12 cellular contexts compared by ENCODE assay signal in the genomic region with DNA sequence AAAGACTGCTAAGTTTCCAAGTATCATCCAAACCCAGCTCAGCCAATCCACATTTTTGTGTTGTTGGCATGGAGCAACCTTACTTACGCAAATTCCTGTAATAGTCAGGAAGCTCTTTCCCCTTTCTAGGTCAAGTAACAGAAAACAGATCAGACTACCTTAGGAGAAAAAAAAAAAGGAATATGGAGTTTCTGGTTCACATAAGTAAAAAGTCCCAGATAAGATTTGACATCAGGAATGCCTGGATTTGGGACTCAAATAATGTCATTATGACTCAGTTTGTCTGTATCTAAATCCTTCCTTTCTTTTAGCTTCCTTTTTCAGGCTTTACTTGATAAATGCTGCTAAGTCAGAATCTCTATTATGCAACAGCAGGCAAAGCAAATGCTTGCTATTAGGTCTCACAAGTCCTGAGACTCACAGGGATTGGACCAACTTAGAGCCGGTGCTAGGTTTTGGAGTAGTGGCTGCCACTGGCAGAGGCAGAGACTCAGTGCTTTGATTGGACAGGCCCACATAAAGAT. TPM values are rescaled to one million over a fixed set of nuclear protein-coding genes. Genes with fewer than 3 reads are reported as not detected.
A peak's percentile ranks its signal among the peaks of the same experiment; 100 is the strongest.
DNase-seq lines count a peak whose midpoint lies in the region; ATAC-seq and TF ChIP-seq lines count a peak whose summit lies in the region.
"Had no signal": no experiment of that assay in that cellular context is flagged by ENCODE, and none has a peak within 500 bp of the region (broad histone marks: within the 10 kb centered on the region; RNA-seq: fewer than 3 reads in every experiment).

No MANE protein-coding gene starts in this region.

- no peak overlapping the region for H2AFZ ChIP-seq in mesenchymal stem cell (ENCODE audit: low read depth, low read length)

- H2BK120ac ChIP-seq in mesenchymal stem cell (ENCODE audit: low read depth, low read length), result no peak overlapping the region

- H2BK12ac ChIP-seq in mesenchymal stem cell (ENCODE audit: low read length in 2 of 2), result no peak overlapping the region

- no peaks in the 10 kb centered on the region for H3K27me3 Mint-ChIP-seq in activated CD4-positive, alpha-beta T cell treated with anti-CD3 and anti-CD28 coated beads, Interleukin-2, amount 10 ng/mL, durations not matched to agents 24 days and 14 days
- no peaks in the 10 kb centered on the region for H3K27me3 Mint-ChIP-seq in effector memory CD8-positive, alpha-beta T cell
- H3K27me3 Mint-ChIP-seq: naive thymus-derived CD8-positive, alpha-beta T cell had no signal

- peaks cover 6% of the 10 kb centered on the region for H3K79me1 ChIP-seq in mesenchymal stem cell (replicated peaks; ENCODE audit: low read length, poor library complexity, severe bottlenecking)

- no peak overlapping the region for H3K27ac Mint-ChIP-seq in activated CD4-positive, alpha-beta T cell treated with anti-CD3 and anti-CD28 coated beads, Interleukin-2, amount 10 ng/mL, durations not matched to agents 24 days and 14 days
- peak overlapping the region; percentile 69 to 81 for H3K27ac Mint-ChIP-seq in effector memory CD8-positive, alpha-beta T cell

- no peaks in the 10 kb centered on the region for H3K27me3 ChIP-seq in mesenchymal stem cell (ENCODE audit: control insufficient read depth in 1 of 2, insufficient read depth in 1 of 2, low read length in 2 of 2)
- no peaks in the 10 kb centered on the region for H3K27me3 ChIP-seq in uterus

- H2BK5ac ChIP-seq in mesenchymal stem cell (ENCODE audit: low read depth, low read length, poor library complexity, severe bottlenecking), result no peak overlapping the region

- no peak overlapping the region for H3K4me2 ChIP-seq in mesenchymal stem cell (ENCODE audit: low read length, poor library complexity, severe bottlenecking)

- no peak overlapping the region for H2BK15ac ChIP-seq in mesenchymal stem cell (ENCODE audit: low read depth, poor library complexity, severe bottlenecking)

- no peaks in the 10 kb centered on the region for H3K9me3 ChIP-seq in mesenchymal stem cell (ENCODE audit: control insufficient read depth, low read length)
- H3K9me3 ChIP-seq in uterus, result no peaks in the 10 kb centered on the region

- H3K36me3 Mint-ChIP-seq in activated CD4-positive, alpha-beta T cell treated with anti-CD3 and anti-CD28 coated beads, Interleukin-2, amount 10 ng/mL, durations not matched to agents 24 days and 14 days (ENCODE audit: low read depth), result peaks cover 3% of the 10 kb centered on the region
- H3K36me3 Mint-ChIP-seq in effector memory CD8-positive, alpha-beta T cell (ENCODE audit: insufficient read depth), result peaks cover 3% of the 10 kb centered on the region

- no peak overlapping the region for H4K91ac ChIP-seq in mesenchymal stem cell (ENCODE audit: low read length)

- peak; percentile 51 for DNase-seq in activated CD4-positive, alpha-beta T cell treated with anti-CD3 and anti-CD28 coated beads, Interleukin-2, amount 10 ng/mL, durations not matched to agents 24 days and 14 days
- no peak for DNase-seq in activated CD4-positive, alpha-beta T cell treated with anti-CD3 and anti-CD28 coated beads, Interleukin-2, amount 50 U/mL, for 48 hours
- no peak for DNase-seq in effector memory CD8-positive, alpha-beta T cell
- DNase-seq in mesenchymal stem cell (peak; percentile 65), uterus (no peak), middle frontal gyrus (ENCODE audit: extremely low spot score, low spot score) (no peak), kidney glomerular epithelial cell (lab: John Stamatoyannopoulos, UW) (no peak)
- DNase-seq: activated T-cell treated with anti-CD3 and anti-CD28 coated beads, Interleukin-2, amount 50 U/mL, for 4 hours; naive thymus-derived CD8-positive, alpha-beta T cell; NCI-H2171; stimulated activated CD8-positive, alpha-beta memory T cell treated with anti-CD3 and anti-CD28 coated beads, Interleukin-4, amount 100 ng/mL, for 48 hours had no signal

- H3K23ac ChIP-seq in mesenchymal stem cell (ENCODE audit: low read length in 2 of 2), result no peak overlapping the region

- H3K4me3 ChIP-seq in mesenchymal stem cell (ENCODE audit: insufficient read depth in 1 of 2, low read depth in 1 of 2, low read length in 2 of 2) (no peak overlapping the region), uterus (no peak overlapping the region)

- no peak overlapping the region for H3K14ac ChIP-seq in mesenchymal stem cell (ENCODE audit: low read length in 2 of 2)

- ATAC-seq in effector memory CD8-positive, alpha-beta T cell (replicated peaks), result no peak
- ATAC-seq in HG03442 (IDR thresholded peaks at IDR 0.05; ENCODE audit: unreplicated experiment), result no peak
- ATAC-seq: activated T-cell treated with anti-CD3 and anti-CD28 coated beads, Interleukin-2, amount 50 U/mL, for 4 hours had no signal

- no peak overlapping the region for H3K4ac ChIP-seq in mesenchymal stem cell (ENCODE audit: low read depth in 1 of 2, low read length in 2 of 2)

- TF ChIP-seq POLR2A in uterus (IDR thresholded peaks at IDR 0.05), result no peak

- H3K9ac ChIP-seq in mesenchymal stem cell (ENCODE audit: low read length), result peak overlapping the region; percentile 55

- H3K27ac ChIP-seq in mesenchymal stem cell (ENCODE audit: low read length, poor library complexity, severe bottlenecking) (no peak overlapping the region), uterus (peak overlapping the region; percentile 48 to 73)

- no peak overlapping the region for H3K4me3 Mint-ChIP-seq in activated CD4-positive, alpha-beta T cell treated with anti-CD3 and anti-CD28 coated beads, Interleukin-2, amount 10 ng/mL, durations not matched to agents 24 days and 14 days
- peak overlapping the region in 1 of 2 donors; percentile 52 for H3K4me3 Mint-ChIP-seq in effector memory CD8-positive, alpha-beta T cell
- H3K4me3 Mint-ChIP-seq: activated T-cell treated with anti-CD3 and anti-CD28 coated beads, Interleukin-2, amount 50 U/mL, for 4 hours had no signal

- H4K8ac ChIP-seq in mesenchymal stem cell (ENCODE audit: low read length), result peak overlapping the region; percentile 45

- H3K4me1 ChIP-seq in mesenchymal stem cell (ENCODE audit: control insufficient read depth, insufficient read depth, low read depth, low read length) (no peaks in the 10 kb centered on the region), uterus (no peaks in the 10 kb centered on the region)

- WGBS in mesenchymal stem cell, result 96% methylated on average over 1 of the region's 2 CpGs

- H3K9me3 Mint-ChIP-seq in activated CD4-positive, alpha-beta T cell treated with anti-CD3 and anti-CD28 coated beads, Interleukin-2, amount 10 ng/mL, durations not matched to agents 24 days and 14 days, result no peaks in the 10 kb centered on the region
- H3K9me3 Mint-ChIP-seq in effector memory CD8-positive, alpha-beta T cell, result no peaks in the 10 kb centered on the region
- H3K9me3 Mint-ChIP-seq: activated T-cell treated with anti-CD3 and anti-CD28 coated beads, Interleukin-2, amount 50 U/mL, for 4 hours; naive thymus-derived CD8-positive, alpha-beta T cell had no signal

- H3K36me3 ChIP-seq in mesenchymal stem cell (ENCODE audit: control insufficient read depth in 1 of 2, insufficient read depth in 2 of 2, low read depth in 1 of 2, low read length in 2 of 2), result no peaks in the 10 kb centered on the region
- H3K36me3 ChIP-seq in uterus, result no peaks in the 10 kb centered on the region

- H3K18ac ChIP-seq in mesenchymal stem cell (ENCODE audit: low read depth in 1 of 2, low read length in 2 of 2), result no peak overlapping the region

- TF ChIP-seq CTCF in uterus (IDR thresholded peaks at IDR 0.05), result no peak

- H3K4me1 Mint-ChIP-seq in activated CD4-positive, alpha-beta T cell treated with anti-CD3 and anti-CD28 coated beads, Interleukin-2, amount 10 ng/mL, durations not matched to agents 24 days and 14 days, result peaks cover 35% of the 10 kb centered on the region
- H3K4me1 Mint-ChIP-seq in effector memory CD8-positive, alpha-beta T cell (ENCODE audit: low read depth in 2 of 2), result peaks cover 31 to 40% of the 10 kb centered on the region in 2 donors

- no peak overlapping the region for H2AK5ac ChIP-seq in mesenchymal stem cell (ENCODE audit: low read length, severe bottlenecking)

- intact Hi-C loops in activated CD4-positive, alpha-beta T cell treated with anti-CD3 and anti-CD28 coated beads, Interleukin-2, amount 10 ng/mL, durations not matched to agents 24 days and 14 days (cut with micrococcal nuclease), result no loop called here
- intact Hi-C loops in uterus (cut with DNase I; ENCODE audit: low total_unique reads), result no loop called here

RNA-seq across cellular contexts. Expression of gene NCOA7, which starts 44.5 kb away (rescaled TPM):
- 52.5 and 53.7 TPM in 2 replicates for total RNA-seq in activated CD4-positive, alpha-beta T cell treated with anti-CD3 and anti-CD28 coated beads, Interleukin-2, amount 10 ng/mL, durations not matched to agents 24 days and 14 days
- polyA plus RNA-seq in mesenchymal stem cell (2013, experiment 1 of 2), result 22.8 TPM
- 21.7 TPM for polyA plus RNA-seq in mesenchymal stem cell (2013, experiment 2 of 2)
- 10 to 100 TPM; 17.9 to 72.8 (median 40.6) TPM for total RNA-seq in uterus

Comparison
In these comparisons a context has a peak if more than half of its experiments do, and no peak if none do; other contexts are left out.
1. DNase-seq: peak in activated CD4-positive, alpha-beta T cell treated with anti-CD3 and anti-CD28 coated beads, Interleukin-2, amount 10 ng/mL, durations not matched to agents 24 days and 14 days (single experiment) and mesenchymal stem cell (single experiment); none in activated CD4-positive, alpha-beta T cell treated with anti-CD3 and anti-CD28 coated beads, Interleukin-2, amount 50 U/mL, for 48 hours (0 of 2), effector memory CD8-positive, alpha-beta T cell (0 of 3), uterus (0 of 2), middle frontal gyrus (single experiment) and kidney glomerular epithelial cell (single experiment).